ENCODE assay signal across 13 cellular contexts in genomic region chr20:62069741-62070216, GRCh38. TPM values are rescaled to one million over a fixed set of nuclear protein-coding genes. Genes with fewer than 3 reads are reported as not detected.
A peak's percentile ranks its signal among the peaks of the same experiment; 100 is the strongest.
DNase-seq lines count a peak whose midpoint lies in the region; ATAC-seq, FAIRE-seq and TF ChIP-seq lines count a peak whose summit lies in the region.
"Had no signal": no experiment of that assay in that cellular context is flagged by ENCODE, and none has a peak within 500 bp of the region (broad histone marks: within the 10 kb centered on the region; RNA-seq: fewer than 3 reads in every experiment).

No MANE protein-coding gene starts in this region.

- FAIRE-seq in K562 (lab: Jason Lieb, UNC), result peak; percentile 6

- CTCF ChIA-PET in K562 (lab: Yijun Ruan, JAX; ENCODE audit: low intra/inter-chr PET ratio), result no interaction called here

- no peak for ATAC-seq in K562
- ATAC-seq in left lung, result peak; percentile 6
- no peak for ATAC-seq in GM21381 (IDR thresholded peaks at IDR 0.05; ENCODE audit: unreplicated experiment)
- ATAC-seq: naive thymus-derived CD4-positive, alpha-beta T cell had no signal

- H3K4me1 ChIP-seq in K562 (replicated peaks in 1 of 2; ENCODE audit: control insufficient read depth in 2 of 2, insufficient read depth in 2 of 2, low read length in 2 of 2) (peaks cover 8 to 16% of the 10 kb centered on the region in 2 experiments), left lung (peaks cover 8 to 19% of the 10 kb centered on the region in 2 donors), vagina (peaks cover 33% of the 10 kb centered on the region)

- H3K4me2 ChIP-seq in K562 (ENCODE audit: insufficient read depth, low read length), result no peak overlapping the region

- POLR2A ChIA-PET in K562 (lab: Yijun Ruan, JAX), result interaction anchor here (0.7 to 1.5 kb wide), 2 partner anchors 67 to 71 kb away, joined by 3 to 4 read pairs; no protein-coding TSS in a partner anchor

- intact Hi-C loops in K562 (cut with micrococcal nuclease) (loop anchor here (5.0 kb wide), 2 partner anchors 53 to 73 kb away; partner anchors contain the start of genes LSM14B, PSMA7 and SS18L1), left lung (cut with DNase I) (loop anchor here in 1 of 2 donors (10.0 kb wide), 1 partner anchor 55 kb away; the partner anchor contains the start of gene LSM14B), vagina (cut with DNase I) (loop anchor here (5.0 kb wide), 1 partner anchor 53 kb away; the partner anchor contains the start of gene LSM14B)

- no peaks in the 10 kb centered on the region; the same call in 2 of the 3 replicates for H3K79me2 ChIP-seq in K562 (ENCODE audit: control insufficient read depth, insufficient read depth, low read length)

- H3K27me3 ChIP-seq in K562 (ENCODE audit: control insufficient read depth in 2 of 2, insufficient read depth in 2 of 2, low read length in 2 of 2) (no peaks in the 10 kb centered on the region; a peak in 1 of 5 replicates), left lung (no peaks in the 10 kb centered on the region), vagina (no peaks in the 10 kb centered on the region)

- in situ Hi-C loops in K562 (cut with MboI), result no loop called here

- 31% methylated on average over 11 of the region's 11 CpGs for WGBS in K562 (ENCODE audit: insufficient coverage, low coverage, missing lambda C conversion rate)

- no TSS peak for BruUV-seq in K562 (replicated peaks; lab: Mats Ljungman, UMichigan)

- H2AFZ ChIP-seq in K562 (ENCODE audit: low read depth, low read length), result 0 out of 2 replicates have a peak overlapping the region, but pooled peaks have one; percentile 39

- no peaks in the 10 kb centered on the region for H3K9me1 ChIP-seq in K562 (ENCODE audit: control insufficient read depth, insufficient read depth, low read length)

- no peak for TF ChIP-seq CTCF in K562 (IDR thresholded peaks at IDR 0.05 in 2 of 3, conservative IDR thresholded peaks at IDR 0.05 in 1 of 3; ENCODE audit: insufficient read depth in 2 of 3, low read depth in 1 of 3, low read length in 3 of 3)
- TF ChIP-seq CTCF in left lung (IDR thresholded peaks at IDR 0.05), result no peak
- TF ChIP-seq CTCF in vagina (IDR thresholded peaks at IDR 0.05), result no peak
- TF ChIP-seq CTCF in GM10266 (IDR thresholded peaks at IDR 0.05; ENCODE audit: control insufficient read depth, insufficient read depth, low read depth, missing control alignments), result no peak

- no peak overlapping the region for H3K27ac ChIP-seq in K562 (ENCODE audit: extremely low read depth, low read depth, low read length)
- no peak overlapping the region for H3K27ac ChIP-seq in left lung
- H3K27ac ChIP-seq in vagina, result peak overlapping the region; percentile 42

- no peak overlapping the region for H3K4me3 ChIP-seq in K562
- no peak overlapping the region for H3K4me3 ChIP-seq in left lung
- no peak overlapping the region for H3K4me3 ChIP-seq in vagina

- TF ChIP-seq RAD21 in K562 (CRISPR knock-in tag; conservative IDR thresholded peaks at IDR 0.05 in 1 of 2, IDR thresholded peaks at IDR 0.05 in 1 of 2), result no peak

- TF ChIP-seq EP300 in K562 (IDR thresholded peaks at IDR 0.05; ENCODE audit: low read length), result no peak

- peaks cover 13% of the 10 kb centered on the region for H3K9me3 ChIP-seq in K562 (replicated peaks; ENCODE audit: control insufficient read depth, insufficient read depth, low read depth, low read length)
- peaks cover 0 to 18% of the 10 kb centered on the region in 2 donors for H3K9me3 ChIP-seq in left lung
- no peaks in the 10 kb centered on the region for H3K9me3 ChIP-seq in vagina

- no peaks in the 10 kb centered on the region for H4K20me1 ChIP-seq in K562 (replicated peaks; ENCODE audit: control insufficient read depth, insufficient read depth, low read length)

- no peak for TF ChIP-seq POLR2A in K562 (conservative IDR thresholded peaks at IDR 0.05)
- no peak for TF ChIP-seq POLR2A in vagina (IDR thresholded peaks at IDR 0.05)

- H3K36me3 ChIP-seq in K562 (ENCODE audit: control insufficient read depth, insufficient read depth, low read length) (no peaks in the 10 kb centered on the region), left lung (no peaks in the 10 kb centered on the region), vagina (no peaks in the 10 kb centered on the region)

- peak; percentile 46 to 58 for DNase-seq in Kasumi-1 (lab: John Stamatoyannopoulos, UW)
- DNase-seq in K562 (ENCODE audit: extremely low read depth in 1 of 4, low spot score in 3 of 4), result peak in 1 of 4 experiments; percentile 6
- no peak for DNase-seq in left lung
- no peak for DNase-seq in vagina (ENCODE audit: extremely low spot score in 2 of 2)
- no peak for DNase-seq in GM10266 (ENCODE audit: extremely low spot score)
- no peak for DNase-seq in activated CD8-positive, alpha-beta memory T cell treated with anti-CD3 and anti-CD28 coated beads for 24 hours
- DNase-seq: activated naive CD8-positive, alpha-beta T cell treated with anti-CD3 and anti-CD28 coated beads, Interleukin-2, amount 10 ng/mL, durations not matched to agents 7 days and 5 days; naive thymus-derived CD4-positive, alpha-beta T cell; NCI-H146; NK-92 treated with Interleukin-12 subunit alpha and Interleukin-12 subunit beta, amount 100 ng/mL, for 24 hours; stimulated activated CD4-positive, alpha-beta T cell treated with anti-CD3 and anti-CD28 coated beads, Interleukin-1b, Interleukin-23, amount 100 ng/mL, for 48 hours; stimulated activated naive CD4-positive, alpha-beta T cell treated with Interleukin-2 at 50 U/mL for 16 hours had no signal

- no peak overlapping the region for H3K9ac ChIP-seq in K562 (ENCODE audit: insufficient read depth in 1 of 2, low read depth in 2 of 2, low read length in 2 of 2)

TF ChIP-seq in K562, 482 proteins besides CTCF, POLR2A, EP300 and RAD21 (continues in another document):
- TF ChIP-seq CREM (IDR thresholded peaks at IDR 0.05; ENCODE audit: low read depth), result no peak
- no peak for TF ChIP-seq ZNF583 (CRISPR knock-in tag; IDR thresholded peaks at IDR 0.05)
- no peak for TF ChIP-seq ZNF232 (CRISPR knock-in tag; IDR thresholded peaks at IDR 0.05)
- no peak for TF ChIP-seq FIP1L1 (IDR thresholded peaks at IDR 0.05; ENCODE audit: low read depth, low read length, poor library complexity, severe bottlenecking)
- no peak for TF ChIP-seq RHOXF2B (CRISPR knock-in tag; conservative IDR thresholded peaks at IDR 0.05)
- TF ChIP-seq MTA2 (IDR thresholded peaks at IDR 0.05; ENCODE audit: low read depth), result no peak
- TF ChIP-seq USF2 (CRISPR knock-in tag; IDR thresholded peaks at IDR 0.05), result 0 out of 2 replicates have a peak, but pooled peaks have one; percentile 26
- TF ChIP-seq EHMT2 (IDR thresholded peaks at IDR 0.05), result 0 out of 2 replicates have a peak, but pooled peaks have one; percentile 12
- TF ChIP-seq FOXA3 (CRISPR knock-in tag; conservative IDR thresholded peaks at IDR 0.05 in 1 of 2, IDR thresholded peaks at IDR 0.05 in 1 of 2), result no peak
- TF ChIP-seq FOSL1 (tag; conservative IDR thresholded peaks at IDR 0.05), result peak; percentile 53; the same call in 1 of the 2 replicates
- TF ChIP-seq ZKSCAN1 (IDR thresholded peaks at IDR 0.05; ENCODE audit: low read depth, low read length), result no peak

RNA-seq across cellular contexts. Expression of gene TAF4, which starts 4.1 kb away (rescaled TPM):
- total RNA-seq in K562 (2011; cell fraction: chromatin; rRNA removed; ENCODE audit: low replicate concordance), result 55.2 and 60.4 TPM in 2 replicates
- 24.2 and 29.5 TPM in 2 replicates for total RNA-seq in K562 (2011; cell fraction: nucleolus; rRNA removed)
- 37.6 and 39.3 TPM in 2 replicates for total RNA-seq in K562 (2011; cell fraction: nucleoplasm; rRNA removed)
- 5.3 and 6.7 TPM in 2 replicates for total RNA-seq in K562 (2014; rRNA removed)
- 5.7 and 7.1 TPM in 2 replicates for total RNA-seq in K562 (2014; rRNA removed; fragmentation: Illumina TruSeq; extraction: Trizol)
- 5.6 and 7.8 TPM in 2 replicates for total RNA-seq in K562 (2015; rRNA removed; fragmentation: Illumina TruSeq; extraction: Trizol)
- 20.4 and 28.3 TPM in 2 replicates for total RNA-seq in K562 (2021)
- polyA plus RNA-seq in K562 (2011; rRNA removed), result 3.6 and 3.9 TPM in 2 replicates
- 3.1 and 9.7 TPM in 2 replicates for polyA plus RNA-seq in K562 (2011; cell fraction: cytosol; rRNA removed)
- 7.7 and 13.2 TPM in 2 replicates for polyA plus RNA-seq in K562 (2011; cell fraction: nucleus; rRNA removed)
- 10.2 and 14.4 TPM in 2 replicates for polyA plus RNA-seq in K562 (2012)
- polyA plus RNA-seq in K562 (2014; fragmentation: Illumina TruSeq; extraction: Trizol), result 12.4 and 14.6 TPM in 2 replicates
- polyA plus RNA-seq in K562 (2014; fragmentation: Nextera tagmentation; extraction: Ambion mirVana), result under 1 TPM; 0.44 to 0.48 TPM
- polyA plus RNA-seq in K562 (2014; rRNA removed), result 11.5 and 11.6 TPM in 2 replicates
- polyA minus RNA-seq in K562 (2011; rRNA and poly(A)+ RNA removed), result 5.4 and 5.6 TPM in 2 replicates
- polyA minus RNA-seq in K562 (2011; cell fraction: cytosol; rRNA and poly(A)+ RNA removed), result 16.1 and 22.1 TPM in 2 replicates
- 6.1 and 8.2 TPM in 2 replicates for polyA minus RNA-seq in K562 (2011; cell fraction: nucleus; rRNA and poly(A)+ RNA removed)
- total RNA-seq in left lung, result 10 to 100 TPM; 15.2 to 16.1 TPM
- 9.6 TPM for total RNA-seq in vagina

RNA-seq across cellular contexts. Expression of gene LSM14B, which starts 52.5 kb away (rescaled TPM):
- total RNA-seq in K562 (2011; cell fraction: chromatin; rRNA removed; ENCODE audit: low replicate concordance), result 47.0 and 71.4 TPM in 2 replicates
- total RNA-seq in K562 (2011; cell fraction: nucleolus; rRNA removed), result 35.4 and 42.2 TPM in 2 replicates
- total RNA-seq in K562 (2011; cell fraction: nucleoplasm; rRNA removed), result 57.3 and 73.7 TPM in 2 replicates
- 20.2 and 24.8 TPM in 2 replicates for total RNA-seq in K562 (2014; rRNA removed)
- total RNA-seq in K562 (2014; rRNA removed; fragmentation: Illumina TruSeq; extraction: Trizol), result 12.8 and 13.1 TPM in 2 replicates
- total RNA-seq in K562 (2015; rRNA removed; fragmentation: Illumina TruSeq; extraction: Trizol), result 21.2 and 21.8 TPM in 2 replicates
- total RNA-seq in K562 (2021), result 32.7 and 36.0 TPM in 2 replicates
- polyA plus RNA-seq in K562 (2011; rRNA removed), result 22.6 and 25.8 TPM in 2 replicates
- polyA plus RNA-seq in K562 (2011; cell fraction: cytosol; rRNA removed), result 19.5 and 43.4 TPM in 2 replicates
- polyA plus RNA-seq in K562 (2011; cell fraction: nucleus; rRNA removed), result 40.4 and 59.2 TPM in 2 replicates
- 25.9 and 36.4 TPM in 2 replicates for polyA plus RNA-seq in K562 (2012)
- polyA plus RNA-seq in K562 (2014; fragmentation: Illumina TruSeq; extraction: Trizol), result 19.5 and 25.0 TPM in 2 replicates
- polyA plus RNA-seq in K562 (2014; fragmentation: Nextera tagmentation; extraction: Ambion mirVana), result under 1 TPM; 0.66 to 0.83 TPM
- polyA plus RNA-seq in K562 (2014; rRNA removed), result 26.5 and 27.8 TPM in 2 replicates
- 16.3 and 20.9 TPM in 2 replicates for polyA minus RNA-seq in K562 (2011; rRNA and poly(A)+ RNA removed)
- 13.7 and 20.2 TPM in 2 replicates for polyA minus RNA-seq in K562 (2011; cell fraction: cytosol; rRNA and poly(A)+ RNA removed)
- 14.7 and 21.3 TPM in 2 replicates for polyA minus RNA-seq in K562 (2011; cell fraction: nucleus; rRNA and poly(A)+ RNA removed)
- 10 to 100 TPM; 36.0 to 36.2 TPM for total RNA-seq in left lung
- 23.6 TPM for total RNA-seq in vagina

Comparison
In these comparisons a context has a peak if more than half of its experiments do, and no peak if none do; other contexts are left out.
1. DNase-seq: peak in Kasumi-1 (2 of 2); none in left lung (0 of 2), vagina (0 of 2), GM10266 (single experiment) and activated CD8-positive, alpha-beta memory T cell treated with anti-CD3 and anti-CD28 coated beads for 24 hours (single experiment).